8 cellular contexts compared by ENCODE assay signal in genomic region chr9:113376634-113377531, GRCh38. TPM values are rescaled to one million over a fixed set of nuclear protein-coding genes. Genes with fewer than 3 reads are reported as not detected.
A peak's percentile ranks its signal among the peaks of the same experiment; 100 is the strongest.
DNase-seq lines count a peak whose midpoint lies in the region; ATAC-seq and TF ChIP-seq lines count a peak whose summit lies in the region.

Gene HDHD3 (minus strand): TSS chr9:113376986. CDS start chr9:113374354, 2,632 bp downstream.

- TF ChIP-seq CTCF in CD8-positive, alpha-beta T cell (IDR thresholded peaks at IDR 0.05) = no peak
- no peak for TF ChIP-seq CTCF in OCI-LY3 (IDR thresholded peaks at IDR 0.05; ENCODE audit: low read depth, low read length)

- H2AFZ ChIP-seq in OCI-LY3 (ENCODE audit: low read depth, low read length) = peak within 1 kb of the TSS; percentile 36; the same call in 1 of the 2 replicates

- CTCF ChIA-PET in CD8-positive, alpha-beta T cell (lab: Charles Lee) = interaction anchor here (1.1 kb wide), 1 partner anchor 25 kb away, joined by 5 read pairs; the partner anchor contains the start of gene ALAD

- no peaks in the 10 kb centered on the region; the same call in 1 of the 2 replicates for H4K20me1 ChIP-seq in OCI-LY3 (ENCODE audit: insufficient read depth, low read length)

- peak; percentile 40 to 88 (median 74) for DNase-seq in CD8-positive, alpha-beta T cell
- DNase-seq in HT-29 (ENCODE audit: low spot score) = peak; percentile 81
- peak; percentile 85 for DNase-seq in activated T-cell treated with anti-CD3 and anti-CD28 coated beads, Interleukin-2, amount 50 U/mL, for 1 hour
- DNase-seq in erythroblast (lab: John Stamatoyannopoulos, UW) = peak; percentile 75 to 78
- DNase-seq in stimulated activated CD8-positive, alpha-beta memory T cell treated with anti-CD3 and anti-CD28 coated beads, Interleukin-7, amount 100 ng/mL, for 1 hour (ENCODE audit: low read depth in 2 of 2) = peak; percentile 60 to 68

- H3K79me2 ChIP-seq in OCI-LY3 (ENCODE audit: low read length) = peaks cover 11% of the 10 kb centered on the region

- peak within 1 kb of the TSS; percentile 74 for H3K4me2 ChIP-seq in OCI-LY3 (ENCODE audit: low read length)

- peak; percentile 90 for ATAC-seq in CD8-positive, alpha-beta T cell
- peak; percentile 51 for ATAC-seq in GM19468 (IDR thresholded peaks at IDR 0.05; ENCODE audit: extremely low read depth, unreplicated experiment)

- peak; percentile 64 for TF ChIP-seq POLR2A in erythroblast (IDR thresholded peaks at IDR 0.05; ENCODE audit: low read length)

- H3K4me3 ChIP-seq in CD8-positive, alpha-beta T cell (ENCODE audit: low read depth, low read length) = peak within 1 kb of the TSS; percentile 94
- peak within 1 kb of the TSS; percentile 88 for H3K4me3 ChIP-seq in OCI-LY3 (ENCODE audit: low read length)
- peak within 1 kb of the TSS; percentile 80 for H3K4me3 ChIP-seq in mucosa of stomach (ENCODE audit: low read length)

- H3K27ac Mint-ChIP-seq in CD8-positive, alpha-beta T cell = peak within 1 kb of the TSS; percentile 84

- H3K9ac ChIP-seq in OCI-LY3 (ENCODE audit: low read length) (peak within 1 kb of the TSS; percentile 83), mucosa of stomach (ENCODE audit: low read length) (peak within 1 kb of the TSS; percentile 98)

- peaks cover 29% of the 10 kb centered on the region for H3K36me3 Mint-ChIP-seq in CD8-positive, alpha-beta T cell

- no peaks in the 10 kb centered on the region for H3K27me3 Mint-ChIP-seq in CD8-positive, alpha-beta T cell (ENCODE audit: low read depth)

- H3K27ac ChIP-seq in CD8-positive, alpha-beta T cell (ENCODE audit: low read depth, low read length) = peak within 1 kb of the TSS; percentile 69
- peak within 1 kb of the TSS; percentile 44 for H3K27ac ChIP-seq in OCI-LY3 (ENCODE audit: low read length)

- intact Hi-C loops in CD8-positive, alpha-beta T cell (cut with DNase I, micrococcal nuclease) = loop anchor here (1.0 to 2.0 kb wide), 7 partner anchors 24 to 102 kb away; partner anchors contain the start of genes ALAD (in 2 of the 2), C9orf43 (in 2 of the 2), POLE3 (in 2 of the 2) and WDR31 (in 2 of the 2)

- H3K4me1 Mint-ChIP-seq in CD8-positive, alpha-beta T cell (ENCODE audit: low read depth) = peaks cover 13% of the 10 kb centered on the region

- POLR2A ChIA-PET in CD8-positive, alpha-beta T cell (lab: Charles Lee) = interaction anchor here (0.6 to 1.1 kb wide), 4 partner anchors 18 to 203 kb away, joined by 3 to 4 read pairs (median 3); partner anchors contain the start of genes C9orf43 and POLE3

- no peaks in the 10 kb centered on the region for H3K27me3 ChIP-seq in CD8-positive, alpha-beta T cell (ENCODE audit: insufficient read depth, low read length)
- H3K27me3 ChIP-seq in OCI-LY3 (ENCODE audit: low read depth, low read length) (no peaks in the 10 kb centered on the region), mucosa of stomach (ENCODE audit: control insufficient read depth, insufficient read depth, low read length) (no peaks in the 10 kb centered on the region)

- H3K9me3 ChIP-seq in CD8-positive, alpha-beta T cell (ENCODE audit: low read length) = no peaks in the 10 kb centered on the region
- H3K9me3 ChIP-seq in OCI-LY3 (ENCODE audit: insufficient read depth, low read length) (no peaks in the 10 kb centered on the region), mucosa of stomach (ENCODE audit: control insufficient read depth, low read length) (no peaks in the 10 kb centered on the region)

- peaks cover 8% of the 10 kb centered on the region for H3K4me1 ChIP-seq in CD8-positive, alpha-beta T cell (ENCODE audit: insufficient read depth, low read length)
- peaks cover 43% of the 10 kb centered on the region for H3K4me1 ChIP-seq in OCI-LY3 (ENCODE audit: low read length)
- H3K4me1 ChIP-seq in mucosa of stomach (ENCODE audit: control insufficient read depth, insufficient read depth, low read length) = peaks cover 56% of the 10 kb centered on the region

- peaks cover 8% of the 10 kb centered on the region for H3K36me3 ChIP-seq in CD8-positive, alpha-beta T cell (ENCODE audit: insufficient read depth, low read length)
- H3K36me3 ChIP-seq in OCI-LY3 (replicated peaks; ENCODE audit: low read depth, low read length) (peaks cover 31% of the 10 kb centered on the region), mucosa of stomach (ENCODE audit: control insufficient read depth, insufficient read depth, low read length) (peaks cover 20% of the 10 kb centered on the region)

- peak within 1 kb of the TSS; percentile 86 for H3K4me3 Mint-ChIP-seq in CD8-positive, alpha-beta T cell

- no peaks in the 10 kb centered on the region for H3K9me3 Mint-ChIP-seq in CD8-positive, alpha-beta T cell

RNA-seq across cellular contexts. Expression of gene HDHD3, which starts in this region (rescaled TPM):
- 10 to 100 TPM; 10.2 to 11.0 TPM for total RNA-seq in CD8-positive, alpha-beta T cell
- total RNA-seq in HT-29 (2014; rRNA removed; shearing (Covaris generic)) = 73.3 and 78.1 TPM in 2 replicates

Comparison
In these comparisons a context has a peak if more than half of its experiments do, and no peak if none do; other contexts are left out.
1. Peak in every context shown above with its lines: DNase-seq, ATAC-seq, H3K4me3 ChIP-seq and H3K27ac ChIP-seq.